Comparison of ENCODE assay signal across 8 cellular contexts in the genomic region with DNA sequence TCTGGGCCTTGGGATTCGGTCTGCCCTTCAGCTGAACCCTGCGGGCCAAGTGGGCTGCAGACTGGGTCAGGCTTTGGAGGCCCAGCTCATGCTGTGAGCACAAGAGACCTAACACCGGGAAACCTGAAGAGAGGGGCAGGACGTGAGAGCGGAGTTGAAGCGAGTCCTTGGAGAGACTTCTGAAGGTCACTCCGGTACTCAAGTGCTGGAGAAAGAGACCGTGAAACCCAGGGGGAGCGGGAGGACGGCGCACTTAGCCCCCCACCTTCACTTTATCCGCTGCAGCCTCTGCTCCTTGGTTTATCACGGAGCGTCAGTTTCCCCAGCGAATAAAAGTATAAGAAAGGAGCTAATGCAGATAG. TPM values are rescaled to one million over a fixed set of nuclear protein-coding genes. Genes with fewer than 3 reads are reported as not detected.
DNase-seq lines count a peak whose midpoint lies in the region; ATAC-seq and TF ChIP-seq lines count a peak whose summit lies in the region.

No MANE protein-coding gene starts in this region.

- peaks cover 13 to 25% of the 10 kb centered on the region in 2 donors for H3K36me3 ChIP-seq in duodenal mucosa (ENCODE audit: control insufficient read depth in 1 of 2, insufficient read depth in 2 of 2, low read length in 2 of 2)

- H3K4me3 ChIP-seq in LNCaP clone FGC (ENCODE audit: low read depth, low read length) (peak overlapping the region; percentile 100), duodenal mucosa (ENCODE audit: low read depth in 1 of 2, low read length in 2 of 2) (peak overlapping the region; percentile 93 to 94)

- TF ChIP-seq CTCF in LNCaP clone FGC (IDR thresholded peaks at IDR 0.05; ENCODE audit: control insufficient read depth, extremely low read depth, insufficient read depth), result no peak

- peak overlapping the region; percentile 88 for H3K27ac ChIP-seq in duodenal mucosa (ENCODE audit: low read depth, low read length)

- DNase-seq in T-helper 1 cell, result no peak
- no peak for DNase-seq in LNCaP clone FGC (ENCODE audit: low read depth)
- DNase-seq in naive thymus-derived CD8-positive, alpha-beta T cell, result no peak
- no peak for DNase-seq in NCI-H2196 (lab: John Stamatoyannopoulos, UW; ENCODE audit: unreplicated experiment)
- no peak for DNase-seq in activated CD8-positive, alpha-beta memory T cell treated with anti-CD3 and anti-CD28 coated beads, Interleukin-2, amount 50 U/mL, for 4 hours
- DNase-seq in NCI-H82 (lab: John Stamatoyannopoulos, UW), result no peak

- peak overlapping the region; percentile 97 to 100 for H3K9ac ChIP-seq in duodenal mucosa (ENCODE audit: low read depth in 1 of 2, low read length in 2 of 2)

- H3K27ac Mint-ChIP-seq in T-helper 1 cell treated with Interleukin-12 subunit alpha and Interleukin-12 subunit beta and Interleukin-4 antibody, amounts not matched to agents 30 μg/mL and 1 μg/mL, for 36 hours, result peak overlapping the region; percentile 93
- peak overlapping the region; percentile 98 to 100 (median 100) for H3K27ac Mint-ChIP-seq in naive thymus-derived CD8-positive, alpha-beta T cell

- peaks cover 7% of the 10 kb centered on the region for H3K36me3 Mint-ChIP-seq in T-helper 1 cell treated with Interleukin-12 subunit alpha and Interleukin-12 subunit beta and Interleukin-4 antibody, amounts not matched to agents 30 μg/mL and 1 μg/mL, for 36 hours (ENCODE audit: low read depth)
- H3K36me3 Mint-ChIP-seq in naive thymus-derived CD8-positive, alpha-beta T cell, result peaks cover 1 to 36% (median 4%) of the 10 kb centered on the region in 3 donors

- no peaks in the 10 kb centered on the region for H3K27me3 Mint-ChIP-seq in T-helper 1 cell treated with Interleukin-12 subunit alpha and Interleukin-12 subunit beta and Interleukin-4 antibody, amounts not matched to agents 30 μg/mL and 1 μg/mL, for 36 hours (ENCODE audit: low read depth)
- no peaks in the 10 kb centered on the region for H3K27me3 Mint-ChIP-seq in naive thymus-derived CD8-positive, alpha-beta T cell

- H3K9me3 Mint-ChIP-seq in T-helper 1 cell treated with Interleukin-12 subunit alpha and Interleukin-12 subunit beta and Interleukin-4 antibody, amounts not matched to agents 30 μg/mL and 1 μg/mL, for 36 hours, result no peaks in the 10 kb centered on the region
- no peaks in the 10 kb centered on the region for H3K9me3 Mint-ChIP-seq in naive thymus-derived CD8-positive, alpha-beta T cell

- POLR2A ChIA-PET in naive thymus-derived CD8-positive, alpha-beta T cell (lab: Charles Lee), result interaction anchor here (0.6 to 3.3 kb wide), 7 partner anchors 22 to 345 kb away, joined by 3 to 47 read pairs (median 5); a partner anchor contains a TSS

- peaks cover 27% of the 10 kb centered on the region for H3K4me1 Mint-ChIP-seq in T-helper 1 cell treated with Interleukin-12 subunit alpha and Interleukin-12 subunit beta and Interleukin-4 antibody, amounts not matched to agents 30 μg/mL and 1 μg/mL, for 36 hours (ENCODE audit: low read depth)
- peaks cover 18 to 74% (median 59%) of the 10 kb centered on the region in 4 donors for H3K4me1 Mint-ChIP-seq in naive thymus-derived CD8-positive, alpha-beta T cell

- peak overlapping the region; percentile 98 for H3K4me3 Mint-ChIP-seq in T-helper 1 cell treated with Interleukin-12 subunit alpha and Interleukin-12 subunit beta and Interleukin-4 antibody, amounts not matched to agents 30 μg/mL and 1 μg/mL, for 36 hours
- peak overlapping the region; percentile 98 to 100 (median 100) for H3K4me3 Mint-ChIP-seq in naive thymus-derived CD8-positive, alpha-beta T cell

- peaks cover 25 to 42% of the 10 kb centered on the region in 2 donors for H3K4me1 ChIP-seq in duodenal mucosa (ENCODE audit: control insufficient read depth in 1 of 2, insufficient read depth in 2 of 2, low read length in 2 of 2)

- H3K9me3 ChIP-seq in duodenal mucosa (ENCODE audit: control insufficient read depth in 1 of 2, low read length in 2 of 2), result no peaks in the 10 kb centered on the region

- peak; percentile 11 to 25 for ATAC-seq in naive thymus-derived CD8-positive, alpha-beta T cell

- H3K27me3 ChIP-seq in duodenal mucosa (ENCODE audit: control insufficient read depth in 1 of 2, insufficient read depth in 2 of 2, low read length in 2 of 2), result no peaks in the 10 kb centered on the region

RNA-seq across cellular contexts. Expression of a gene that starts 0.4 kb away (rescaled TPM):
- total RNA-seq in naive thymus-derived CD8-positive, alpha-beta T cell, result 100 to 1,000 TPM; 187 to 193 TPM
- polyA plus RNA-seq in naive thymus-derived CD8-positive, alpha-beta T cell, result 100 to 1,000 TPM; 176 to 196 (median 180) TPM

RNA-seq across cellular contexts. Expression of a gene that starts 47.4 kb away (rescaled TPM):
- total RNA-seq in naive thymus-derived CD8-positive, alpha-beta T cell, result not detected
- polyA plus RNA-seq in naive thymus-derived CD8-positive, alpha-beta T cell, result under 1 TPM in 2 of 3 donors, not detected in 1; 0.19 to 0.30 TPM

RNA-seq across cellular contexts. Expression of a gene that starts 54.4 kb away (rescaled TPM):
- 10 to 100 TPM; 15.6 to 18.9 TPM for total RNA-seq in naive thymus-derived CD8-positive, alpha-beta T cell
- polyA plus RNA-seq in naive thymus-derived CD8-positive, alpha-beta T cell, result 1 to 10 TPM; 4.7 to 6.5 (median 4.9) TPM
